Comparison of ENCODE assay signal across 8 cellular contexts in genomic region chr6:57089265-57089664, GRCh38. TPM values are rescaled to one million over a fixed set of nuclear protein-coding genes. Genes with fewer than 3 reads are reported as not detected.
DNase-seq lines count a peak whose midpoint lies in the region; ATAC-seq and TF ChIP-seq lines count a peak whose summit lies in the region.

No MANE protein-coding gene starts in this region.

- H2AFZ ChIP-seq in OCI-LY3 (ENCODE audit: low read depth, low read length), result peak overlapping the region; percentile 63; the same call in 1 of the 2 replicates

- H3K4me3 Mint-ChIP-seq in progenitor cell of endocrine pancreas (ENCODE audit: low read depth), result peak overlapping the region; percentile 86

- H3K36me3 ChIP-seq in OCI-LY3 (replicated peaks; ENCODE audit: low read depth, low read length), result peaks cover 18% of the 10 kb centered on the region

- peak overlapping the region; percentile 42 for H3K9ac ChIP-seq in OCI-LY3 (ENCODE audit: low read length)

- H3K27ac Mint-ChIP-seq in progenitor cell of endocrine pancreas, result peak overlapping the region; percentile 97

- H3K36me3 Mint-ChIP-seq in progenitor cell of endocrine pancreas (ENCODE audit: insufficient read depth), result peaks cover 6% of the 10 kb centered on the region

- H3K4me3 ChIP-seq in GM08714 (ENCODE audit: low read length) (peak overlapping the region; percentile 49), OCI-LY3 (ENCODE audit: low read length) (peak overlapping the region; percentile 73), epithelial cell of esophagus (ENCODE audit: low read length) (peak overlapping the region; percentile 56)

- no peaks in the 10 kb centered on the region for H3K27me3 ChIP-seq in OCI-LY3 (ENCODE audit: low read depth, low read length)

- TF ChIP-seq CTCF in OCI-LY3 (IDR thresholded peaks at IDR 0.05; ENCODE audit: low read depth, low read length) (no peak), epithelial cell of esophagus (IDR thresholded peaks at IDR 0.05; ENCODE audit: insufficient read depth, low read depth, low read length, missing control alignments) (no peak), progenitor cell of endocrine pancreas (IDR thresholded peaks at IDR 0.05; ENCODE audit: unreplicated experiment) (no peak), RWPE1 (conservative IDR thresholded peaks at IDR 0.05; ENCODE audit: low read depth) (no peak)

- H3K27me3 Mint-ChIP-seq in progenitor cell of endocrine pancreas, result no peaks in the 10 kb centered on the region

- H3K4me1 ChIP-seq in OCI-LY3 (ENCODE audit: low read length), result peaks cover 27% of the 10 kb centered on the region

- H3K4me2 ChIP-seq in OCI-LY3 (ENCODE audit: low read length), result peak overlapping the region; percentile 73

- no peaks in the 10 kb centered on the region for H3K9me3 ChIP-seq in OCI-LY3 (ENCODE audit: insufficient read depth, low read length)

- ATAC-seq in HG03025 (IDR thresholded peaks at IDR 0.05; ENCODE audit: low FRiP score, unreplicated experiment), result no peak

- CTCF ChIA-PET in RWPE1 (lab: Yijun Ruan, JAX), result no interaction called here

- H3K27ac ChIP-seq in OCI-LY3 (ENCODE audit: low read length) (no peak overlapping the region), RWPE1 (no peak overlapping the region)

- H3K79me2 ChIP-seq in OCI-LY3 (ENCODE audit: low read length), result peaks cover 31% of the 10 kb centered on the region

- peaks cover 20% of the 10 kb centered on the region for H3K4me1 Mint-ChIP-seq in progenitor cell of endocrine pancreas (ENCODE audit: low read depth)

- no peaks in the 10 kb centered on the region for H3K9me3 Mint-ChIP-seq in progenitor cell of endocrine pancreas (ENCODE audit: low read depth)

- H4K20me1 ChIP-seq in OCI-LY3 (ENCODE audit: insufficient read depth, low read length), result peaks cover 25% of the 10 kb centered on the region

- POLR2A ChIA-PET in RWPE1 (lab: Yijun Ruan, JAX; ENCODE audit: low non-redundant PET), result no interaction called here

- DNase-seq in epithelial cell of esophagus (ENCODE audit: low read depth) (no peak), progenitor cell of endocrine pancreas (ENCODE audit: low spot score, unreplicated experiment) (no peak), dedifferentiated amniotic fluid mesenchymal stem cell (ENCODE audit: extremely low spot score) (no peak), NOMO-1 treated with dmso at 0.1 percent for 144 hours (lab: John Stamatoyannopoulos, UW; ENCODE audit: unreplicated experiment) (no peak), RWPE1 (ENCODE audit: low spot score) (no peak)

RNA-seq across cellular contexts. Expression of gene ZNF451, which starts 0.7 kb away (rescaled TPM):
- 66.3 and 70.6 TPM in 2 replicates for total RNA-seq in progenitor cell of endocrine pancreas

RNA-seq across cellular contexts. Expression of gene KIAA1586, which starts 42.8 kb away (rescaled TPM):
- 22.0 and 23.0 TPM in 2 replicates for total RNA-seq in progenitor cell of endocrine pancreas
